ENCODE assay signal across 22 cellular contexts in the genomic region with DNA sequence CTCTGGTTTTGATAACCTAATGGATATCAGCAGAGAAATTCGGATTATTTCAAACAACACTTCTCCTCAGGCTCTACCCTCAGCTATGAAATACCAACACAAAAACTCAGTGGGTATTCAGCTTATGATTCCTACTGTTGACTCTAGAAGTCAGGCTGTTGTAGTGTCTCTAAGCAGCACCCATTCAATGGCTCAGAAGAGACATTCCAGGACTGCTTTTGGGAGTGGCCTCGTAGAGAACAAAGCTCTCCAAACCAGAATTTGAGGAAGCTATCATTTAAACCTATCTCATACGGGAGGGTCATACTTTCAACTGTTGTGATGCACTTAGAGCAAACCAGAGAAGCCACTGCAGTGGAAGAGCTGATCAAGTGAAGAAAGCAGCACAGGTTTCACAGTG. TPM values are rescaled to one million over a fixed set of nuclear protein-coding genes. Genes with fewer than 3 reads are reported as not detected.
DNase-seq lines count a peak whose midpoint lies in the region; ATAC-seq, FAIRE-seq and TF ChIP-seq lines count a peak whose summit lies in the region.
"Had no signal": no experiment of that assay in that cellular context is flagged by ENCODE, and none has a peak within 500 bp of the region (broad histone marks: within the 10 kb centered on the region; RNA-seq: fewer than 3 reads in every experiment).

No MANE protein-coding gene starts in this region.

- H3K4me3 ChIP-seq in HepG2 (replicated peaks in 1 of 3; ENCODE audit: insufficient read depth in 1 of 3, low read depth in 2 of 3, low read length in 3 of 3) (no peak overlapping the region), right lobe of liver (no peak overlapping the region), mesendoderm (ENCODE audit: low read length) (no peak overlapping the region), upper lobe of left lung (no peak overlapping the region)
- H3K4me3 ChIP-seq: body of pancreas, HAP-1, smooth muscle cell had no signal

- H3K79me1 ChIP-seq in mesendoderm (ENCODE audit: low read length): no peaks in the 10 kb centered on the region

- no peak for FAIRE-seq in HepG2 (lab: Jason Lieb, UNC)
- FAIRE-seq: GM12892, GM19239, islet of Langerhans had no signal

- no peak overlapping the region for H2BK120ac ChIP-seq in mesendoderm (ENCODE audit: low read depth, low read length)

- H4K5ac ChIP-seq in mesendoderm (ENCODE audit: low read length): no peak overlapping the region

- POLR2A ChIA-PET in HepG2 (lab: Yijun Ruan, JAX): no interaction called here

- no peak overlapping the region for H2BK15ac ChIP-seq in mesendoderm (replicated peaks; ENCODE audit: low read depth)

- no peak overlapping the region for H3K9ac ChIP-seq in HepG2 (ENCODE audit: insufficient read depth, low read depth, low read length)
- H3K9ac ChIP-seq in mesendoderm (ENCODE audit: low read length): no peak overlapping the region

- 70% methylated on average over 3 of the region's 3 CpGs for WGBS in HepG2 (ENCODE audit: low lambda C conversion rate)
- 70% methylated on average over 3 of the region's 3 CpGs for WGBS in right lobe of liver (ENCODE audit: insufficient coverage, low coverage, low lambda C conversion rate, missing lambda C conversion rate)
- WGBS in mesendoderm (ENCODE audit: extremely low coverage, insufficient coverage, low lambda C conversion rate): no CpG with 5 or more reads among the region's 3 CpGs
- WGBS in upper lobe of left lung, 2 donors: 46 to 76% methylated on average over 3 of the region's 3 CpGs

- ATAC-seq in HepG2: no peak; the same call in 2 of the 3 replicates
- ATAC-seq in right lobe of liver: no peak
- ATAC-seq in upper lobe of left lung (ENCODE audit: low FRiP score in 2 of 2): peak; percentile 10 to 71
- ATAC-seq: body of pancreas; effector memory CD8-positive, alpha-beta T cell; left ventricle myocardium superior; SK-N-SH treated with all-trans-retinoic acid at 6 μM for 48 hours had no signal

- TF ChIP-seq EP300 in HepG2 (IDR thresholded peaks at IDR 0.05; ENCODE audit: low read depth in 2 of 2, low read length in 2 of 2) (no peak), HepG2 (CRISPR knock-in tag; IDR thresholded peaks at IDR 0.05; ENCODE audit: borderline replicate concordance) (no peak), upper lobe of left lung (IDR thresholded peaks at IDR 0.05) (no peak)

- H3K4me2 ChIP-seq in HepG2 (ENCODE audit: low read depth, low read length) (no peak overlapping the region), mesendoderm (ENCODE audit: low read length) (no peak overlapping the region)
- H3K4me2 ChIP-seq: smooth muscle cell had no signal

- H3K79me2 ChIP-seq in HepG2 (ENCODE audit: insufficient read depth, low read length): no peaks in the 10 kb centered on the region
- no peaks in the 10 kb centered on the region for H3K79me2 ChIP-seq in mesendoderm (ENCODE audit: control insufficient read depth, insufficient read depth, low read length)

- DNase-seq in HepG2 (ENCODE audit: low spot score): peak; percentile 47
- no peak for DNase-seq in right lobe of liver
- no peak for DNase-seq in caudate nucleus (lab: John Stamatoyannopoulos, UW)
- peak; percentile 60 for DNase-seq in mesendoderm
- no peak for DNase-seq in upper lobe of left lung
- DNase-seq in NCI-H1092 (lab: John Stamatoyannopoulos, UW): no peak
- no peak for DNase-seq in LoVo (ENCODE audit: low spot score)
- DNase-seq in GF-D8 (lab: John Stamatoyannopoulos, UW): no peak
- DNase-seq: activated CD4-positive, alpha-beta T cell treated with anti-CD3 and anti-CD28 coated beads, Interleukin-2, amount 10 ng/mL, durations not matched to agents 24 days and 14 days; body of pancreas; effector memory CD8-positive, alpha-beta T cell; left ventricle myocardium superior; NCI-H1105 treated with DMSO at 0.1 percent for 48 hours; NCI-H2081; NCI-H82; stimulated activated CD4-positive, alpha-beta T cell treated with anti-CD3 and anti-CD28 coated beads, Interleukin-2, amount 100 ng/mL, for 24 hours had no signal

- H3K27ac ChIP-seq in HepG2 (ENCODE audit: extremely low read length, insufficient read depth, low read length) (peak overlapping the region; percentile 70), right lobe of liver (peak overlapping the region in 1 of 3 donors; percentile 79), caudate nucleus (ENCODE audit: low read depth, low read length) (peak overlapping the region; percentile 7), mesendoderm (ENCODE audit: low read depth, low read length) (no peak overlapping the region), upper lobe of left lung (peak overlapping the region in 2 of 4 donors; percentile 48 to 59)
- H3K27ac ChIP-seq: body of pancreas had no signal

- CTCF ChIA-PET in HepG2 (lab: Yijun Ruan, JAX; ENCODE audit: low intra/inter-chr PET ratio, low total read pairs): no interaction called here

- H3K56ac ChIP-seq in mesendoderm (ENCODE audit: low read length): no peak overlapping the region

- intact Hi-C loops in HepG2 (cut with micrococcal nuclease; ENCODE audit: unreplicated experiment): loop anchor here (5.0 kb wide), 1 partner anchor 33 kb away; the partner anchor contains the start of gene ETF1
- intact Hi-C loops in right lobe of liver (cut with DNase I): no loop called here

- no peak overlapping the region for H2AFZ ChIP-seq in HepG2 (ENCODE audit: low read length)

- no peak overlapping the region for H3K4ac ChIP-seq in mesendoderm (ENCODE audit: low read depth, low read length)

- H2BK5ac ChIP-seq in mesendoderm (ENCODE audit: low read length): no peak overlapping the region

- H4K8ac ChIP-seq in mesendoderm (ENCODE audit: low read depth, low read length): no peak overlapping the region

- H3K27me3 ChIP-seq in HepG2 (ENCODE audit: control insufficient read depth in 1 of 2, insufficient read depth in 2 of 2, low read length in 2 of 2) (no peaks in the 10 kb centered on the region), right lobe of liver (no peaks in the 10 kb centered on the region), mesendoderm (ENCODE audit: insufficient read depth, low read length, poor library complexity) (no peaks in the 10 kb centered on the region), upper lobe of left lung (no peaks in the 10 kb centered on the region)
- H3K27me3 ChIP-seq: body of pancreas had no signal

- H3K18ac ChIP-seq in mesendoderm (ENCODE audit: low read length): no peak overlapping the region

- no peak overlapping the region for H3K23ac ChIP-seq in mesendoderm (ENCODE audit: low read length)

- BruUV-seq in HepG2 (replicated peaks; lab: Mats Ljungman, UMichigan): no TSS peak

- H3K9me3 ChIP-seq in HepG2 (ENCODE audit: low read length): no peaks in the 10 kb centered on the region
- H3K9me3 ChIP-seq in right lobe of liver: no peaks in the 10 kb centered on the region
- no peaks in the 10 kb centered on the region for H3K9me3 ChIP-seq in upper lobe of left lung
- H3K9me3 ChIP-seq: body of pancreas, HAP-1 had no signal

- no peak overlapping the region for H2AK5ac ChIP-seq in mesendoderm (ENCODE audit: low read length)

- peaks cover 16 to 52% of the 10 kb centered on the region in 2 experiments for H3K36me3 ChIP-seq in HepG2 (replicated peaks in 1 of 2; ENCODE audit: control insufficient read depth in 1 of 2, insufficient read depth in 2 of 2, low read length in 2 of 2)
- peaks cover 7 to 45% (median 12%) of the 10 kb centered on the region in 4 donors for H3K36me3 ChIP-seq in right lobe of liver
- peaks cover 8% of the 10 kb centered on the region for H3K36me3 ChIP-seq in mesendoderm (ENCODE audit: control insufficient read depth, insufficient read depth, low read length)
- peaks cover 8 to 74% (median 47%) of the 10 kb centered on the region in 4 donors for H3K36me3 ChIP-seq in upper lobe of left lung

- TF ChIP-seq POLR2A in HepG2 (IDR thresholded peaks at IDR 0.05; ENCODE audit: insufficient read depth in 1 of 2, low read depth in 2 of 2, low read length in 2 of 2) (no peak), right lobe of liver (IDR thresholded peaks at IDR 0.05) (no peak), upper lobe of left lung (IDR thresholded peaks at IDR 0.05) (no peak)

- TF ChIP-seq CTCF in HepG2 (CRISPR knock-in tag; IDR thresholded peaks at IDR 0.05) (no peak), right lobe of liver (IDR thresholded peaks at IDR 0.05) (no peak), upper lobe of left lung (IDR thresholded peaks at IDR 0.05) (no peak)

- H4K20me1 ChIP-seq in HepG2 (ENCODE audit: insufficient read depth, low read length): no peaks in the 10 kb centered on the region

- H3K4me1 ChIP-seq in HepG2 (ENCODE audit: insufficient read depth, low read length) (peaks cover 66% of the 10 kb centered on the region), right lobe of liver (peaks cover 0 to 44% (median 16%) of the 10 kb centered on the region in 4 donors), mesendoderm (ENCODE audit: control insufficient read depth, low read depth, low read length) (no peaks in the 10 kb centered on the region), upper lobe of left lung (peaks cover 0 to 8% (median 4%) of the 10 kb centered on the region in 4 donors)
- H3K4me1 ChIP-seq: HAP-1 had no signal

- no peak for TF ChIP-seq RAD21 in HepG2 (CRISPR knock-in tag; IDR thresholded peaks at IDR 0.05)

- in situ Hi-C loops in HepG2 (cut with HindIII; ENCODE audit: extremely low pct_ligation_motif_present, low pct_unique_long_range_greater_than_20kb): loop anchor here (10.0 kb wide), 1 partner anchor 64 kb away; no protein-coding TSS in a partner anchor

RNA-seq across cellular contexts. Expression of gene ETF1, which starts 34.1 kb away (rescaled TPM):
- total RNA-seq in HepG2 (2016; rRNA removed; fragmentation: Illumina TruSeq; extraction: Trizol) (184 and 270 TPM in 2 replicates), right lobe of liver (10 to 100 TPM; 29.5 to 52.1 (median 39.4) TPM), upper lobe of left lung (100 to 1,000 TPM in 2 of 6 donors, 10 to 100 TPM in 4; 22.0 to 147 (median 92.4) TPM)
- total RNA-seq in HepG2 (2016; cell fraction: cytosol; rRNA removed; fragmentation: Illumina TruSeq; extraction: Trizol; ENCODE audit: low read depth): 51.8 and 53.7 TPM in 2 replicates
- total RNA-seq in HepG2 (2016; cell fraction: insoluble cytoplasmic fraction; rRNA removed; fragmentation: Illumina TruSeq; extraction: Trizol): 190 and 264 TPM in 2 replicates
- total RNA-seq in HepG2 (2016; cell fraction: membrane; rRNA removed; fragmentation: Illumina TruSeq; extraction: Trizol): 150 and 153 TPM in 2 replicates
- total RNA-seq in HepG2 (2016; cell fraction: nucleus; rRNA removed; fragmentation: Illumina TruSeq; extraction: Trizol): 90.0 and 98.4 TPM in 2 replicates
- polyA plus RNA-seq in HepG2 (2011; rRNA removed): 45.3 and 52.1 TPM in 2 replicates
- polyA plus RNA-seq in HepG2 (2011; cell fraction: cytosol; rRNA removed): 30.2 and 38.0 TPM in 2 replicates
- 22.1 and 27.0 TPM in 2 replicates for polyA plus RNA-seq in HepG2 (2011; cell fraction: nucleus; rRNA removed)
- polyA plus RNA-seq in HepG2 (2012): 73.5 and 77.9 TPM in 2 replicates
- 58.4 and 64.0 TPM in 2 replicates for polyA plus RNA-seq in HepG2 (2016; cell fraction: cytosol; fragmentation: Illumina TruSeq; extraction: Trizol; ENCODE audit: low read depth)
- polyA plus RNA-seq in HepG2 (2016; cell fraction: insoluble cytoplasmic fraction; fragmentation: Illumina TruSeq; extraction: Trizol; ENCODE audit: low read depth): 240 and 256 TPM in 2 replicates
- polyA plus RNA-seq in HepG2 (2016; cell fraction: membrane; fragmentation: Illumina TruSeq; extraction: Trizol; ENCODE audit: low read depth): 110 and 111 TPM in 2 replicates
- polyA plus RNA-seq in HepG2 (2016; cell fraction: nucleus; fragmentation: Illumina TruSeq; extraction: Trizol; ENCODE audit: insufficient read depth, low read depth): 129 and 137 TPM in 2 replicates
- polyA minus RNA-seq in HepG2 (2011; rRNA and poly(A)+ RNA removed; ENCODE audit: low replicate concordance): 28.2 and 68.1 TPM in 2 replicates
- polyA minus RNA-seq in HepG2 (2011; cell fraction: cytosol; rRNA and poly(A)+ RNA removed): 50.5 and 61.1 TPM in 2 replicates
- polyA minus RNA-seq in HepG2 (2011; cell fraction: nucleus; rRNA and poly(A)+ RNA removed): 51.4 and 66.6 TPM in 2 replicates
- polyA plus RNA-seq in mesendoderm (2013, experiment 1 of 2): 158 TPM
- polyA plus RNA-seq in mesendoderm (2013, experiment 2 of 2): 156 TPM

RNA-seq across cellular contexts. Expression of gene EGR1, which starts 43.7 kb away (rescaled TPM):
- total RNA-seq in HepG2 (2016; rRNA removed; fragmentation: Illumina TruSeq; extraction: Trizol) (4.5 and 5.6 TPM in 2 replicates), right lobe of liver (10 to 100 TPM in 5 of 6 experiments, 1 to 10 TPM in 1; 6.6 to 72.9 (median 16.6) TPM), upper lobe of left lung (100 to 1,000 TPM in 2 of 6 donors, 10 to 100 TPM in 4; 14.7 to 222 (median 64.2) TPM)
- 1.2 and 1.5 TPM in 2 replicates for total RNA-seq in HepG2 (2016; cell fraction: cytosol; rRNA removed; fragmentation: Illumina TruSeq; extraction: Trizol; ENCODE audit: low read depth)
- total RNA-seq in HepG2 (2016; cell fraction: insoluble cytoplasmic fraction; rRNA removed; fragmentation: Illumina TruSeq; extraction: Trizol): 3.9 and 5.3 TPM in 2 replicates
- 6.1 and 7.2 TPM in 2 replicates for total RNA-seq in HepG2 (2016; cell fraction: membrane; rRNA removed; fragmentation: Illumina TruSeq; extraction: Trizol)
- 12.2 and 14.1 TPM in 2 replicates for total RNA-seq in HepG2 (2016; cell fraction: nucleus; rRNA removed; fragmentation: Illumina TruSeq; extraction: Trizol)
- polyA plus RNA-seq in HepG2 (2011; rRNA removed): 4.1 and 6.0 TPM in 2 replicates
- polyA plus RNA-seq in HepG2 (2011; cell fraction: cytosol; rRNA removed): 3.2 TPM in 2 replicates
- polyA plus RNA-seq in HepG2 (2011; cell fraction: nucleus; rRNA removed): 15.1 and 28.0 TPM in 2 replicates
- 8.0 and 12.9 TPM in 2 replicates for polyA plus RNA-seq in HepG2 (2012)
- polyA plus RNA-seq in HepG2 (2016; cell fraction: cytosol; fragmentation: Illumina TruSeq; extraction: Trizol; ENCODE audit: low read depth): 7.1 and 8.0 TPM in 2 replicates
- 24.2 and 37.9 TPM in 2 replicates for polyA plus RNA-seq in HepG2 (2016; cell fraction: insoluble cytoplasmic fraction; fragmentation: Illumina TruSeq; extraction: Trizol; ENCODE audit: low read depth)
- 26.2 and 30.0 TPM in 2 replicates for polyA plus RNA-seq in HepG2 (2016; cell fraction: membrane; fragmentation: Illumina TruSeq; extraction: Trizol; ENCODE audit: low read depth)
- 86.2 and 90.3 TPM in 2 replicates for polyA plus RNA-seq in HepG2 (2016; cell fraction: nucleus; fragmentation: Illumina TruSeq; extraction: Trizol; ENCODE audit: insufficient read depth, low read depth)
- polyA minus RNA-seq in HepG2 (2011; rRNA and poly(A)+ RNA removed; ENCODE audit: low replicate concordance): 0.91 and 8.0 TPM in 2 replicates
- polyA minus RNA-seq in HepG2 (2011; cell fraction: cytosol; rRNA and poly(A)+ RNA removed): 7.8 and 10.3 TPM in 2 replicates
- 5.7 and 14.2 TPM in 2 replicates for polyA minus RNA-seq in HepG2 (2011; cell fraction: nucleus; rRNA and poly(A)+ RNA removed)
- polyA plus RNA-seq in mesendoderm (2013, experiment 1 of 2): 16.0 TPM
- 14.8 TPM for polyA plus RNA-seq in mesendoderm (2013, experiment 2 of 2)

Comparison
In these comparisons a context has a peak if more than half of its experiments do, and no peak if none do; other contexts are left out.
1. DNase-seq: peak in HepG2 (single experiment) and mesendoderm (single experiment); none in right lobe of liver (0 of 3), caudate nucleus (0 of 61), upper lobe of left lung (0 of 2), NCI-H1092 (single experiment), LoVo (single experiment) and GF-D8 (single experiment).
2. ATAC-seq: peak in upper lobe of left lung (2 of 2); none in HepG2 (single experiment) and right lobe of liver (0 of 4).